Comparison of ENCODE assay signal across 10 cellular contexts in the genomic region with DNA sequence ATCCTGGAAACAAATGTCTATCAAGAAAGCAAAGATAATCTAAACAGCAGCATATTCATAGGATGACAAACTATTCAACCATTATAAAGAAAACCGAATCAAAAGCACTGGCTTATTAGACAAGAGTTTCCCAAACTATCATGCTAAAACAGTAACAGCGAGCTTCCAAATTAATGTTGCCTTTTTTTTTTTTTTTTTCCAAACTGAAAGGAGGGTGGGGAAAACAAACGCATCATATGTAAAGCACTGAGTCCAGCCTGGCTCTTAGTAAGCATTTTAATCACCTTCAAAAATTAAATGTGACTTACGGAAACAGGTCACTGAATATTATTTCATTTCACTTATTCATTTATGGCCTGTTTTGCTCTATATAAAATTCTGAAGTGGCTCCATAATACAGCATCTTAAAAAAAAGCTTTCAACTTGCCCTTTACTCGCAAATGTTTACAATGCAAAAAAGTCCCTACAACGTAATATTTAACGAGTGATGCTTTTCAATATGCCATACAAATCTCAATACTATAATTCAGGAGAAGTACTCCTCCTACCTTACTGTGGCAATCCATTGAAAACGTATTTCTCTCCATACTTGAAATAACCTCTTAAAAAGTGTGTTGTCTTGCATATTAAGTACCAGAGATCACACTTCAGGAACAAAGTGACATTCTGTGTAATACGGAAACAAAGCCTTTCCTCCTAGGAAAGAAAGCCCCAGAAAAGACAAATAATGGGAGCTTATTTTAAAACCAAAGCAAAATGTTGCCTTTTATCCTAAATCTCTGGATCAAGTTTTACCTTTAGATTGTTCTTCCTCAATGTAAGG. TPM values are rescaled to one million over a fixed set of nuclear protein-coding genes. Genes with fewer than 3 reads are reported as not detected.
DNase-seq lines count a peak whose midpoint lies in the region; FAIRE-seq and TF ChIP-seq lines count a peak whose summit lies in the region.
"Had no signal": no experiment of that assay in that cellular context is flagged by ENCODE, and none has a peak within 500 bp of the region (broad histone marks: within the 10 kb centered on the region; RNA-seq: fewer than 3 reads in every experiment).

No MANE protein-coding gene starts in this region.

- H3K9ac ChIP-seq in kidney (ENCODE audit: low read length in 2 of 2) (peak overlapping the region; percentile 6 to 55), skeletal muscle satellite cell (ENCODE audit: low read depth, low read length) (peak overlapping the region; percentile 95)

- POLR2A ChIA-PET in MCF 10A (lab: Yijun Ruan, JAX): interaction anchor here (0.6 to 6.3 kb wide), 32 partner anchors 7 to 254 kb away, joined by 3 to 76 read pairs (median 5); no protein-coding TSS in a partner anchor

- H3K4me1 Mint-ChIP-seq in MCF 10A (ENCODE audit: insufficient read depth, unreplicated experiment): peaks cover 15% of the 10 kb centered on the region

- H3K9me3 Mint-ChIP-seq in MCF 10A (ENCODE audit: unreplicated experiment): no peaks in the 10 kb centered on the region

- peak overlapping the region in 1 of 2 donors; percentile 8 for H3K27ac ChIP-seq in kidney (ENCODE audit: low read depth in 2 of 2, low read length in 2 of 2)

- no peak for FAIRE-seq in kidney (lab: Jason Lieb, UNC)

- peaks cover 15% of the 10 kb centered on the region for H3K36me3 Mint-ChIP-seq in MCF 10A (ENCODE audit: insufficient read depth, unreplicated experiment)

- DNase-seq in HAP-1 (ENCODE audit: low spot score in 2 of 2) (peak in 1 of 2 experiments; percentile 28), MCF 10A (ENCODE audit: unreplicated experiment) (no peak), kidney (no peak), epidermal melanocyte (ENCODE audit: insufficient read length, low spot score) (no peak), GM03348 (ENCODE audit: low spot score) (no peak), NCI-H187 (lab: John Stamatoyannopoulos, UW) (no peak)
- DNase-seq in activated CD4-positive, alpha-beta T cell treated with anti-CD3 and anti-CD28 coated beads, Interleukin-2, amount 50 U/mL, for 4 hours: no peak
- DNase-seq: GF-D8 had no signal

- in situ Hi-C loops in HAP-1 (cut with MboI; ENCODE audit: low sequenced_read_pairs): no loop called here

- H3K4me3 Mint-ChIP-seq in MCF 10A (ENCODE audit: unreplicated experiment): peak overlapping the region; percentile 87

- CTCF ChIA-PET in MCF 10A (lab: Yijun Ruan, JAX): interaction anchor here (0.6 to 1.6 kb wide), 10 partner anchors 20 to 1996 kb away, joined by 3 to 6 read pairs (median 3); no protein-coding TSS in a partner anchor

- H3K27me3 Mint-ChIP-seq in MCF 10A (ENCODE audit: insufficient read depth, unreplicated experiment): no peaks in the 10 kb centered on the region

- H3K9me3 ChIP-seq in HAP-1 (no peaks in the 10 kb centered on the region), kidney (ENCODE audit: control insufficient read depth in 1 of 2, low read length in 2 of 2) (no peaks in the 10 kb centered on the region), skeletal muscle satellite cell (replicated peaks; ENCODE audit: low read length) (no peaks in the 10 kb centered on the region)

- peak overlapping the region; percentile 82 for H3K4me2 ChIP-seq in skeletal muscle satellite cell (ENCODE audit: low read length)

- H3K4me1 ChIP-seq in HAP-1 (peaks cover 29% of the 10 kb centered on the region), kidney (ENCODE audit: control insufficient read depth in 1 of 2, insufficient read depth in 1 of 2, low read depth in 1 of 2, low read length in 2 of 2) (peaks cover 11% of the 10 kb centered on the region in 2 donors), skeletal muscle satellite cell (ENCODE audit: control insufficient read depth, insufficient read depth, low read length) (peaks cover 26% of the 10 kb centered on the region)

- H3K4me3 ChIP-seq in HAP-1 (peak overlapping the region; percentile 70), kidney (ENCODE audit: low read length in 2 of 2) (peak overlapping the region; percentile 77 to 96), skeletal muscle satellite cell (ENCODE audit: low read length) (peak overlapping the region; percentile 93)

- no TSS peak for BruUV-seq in MCF 10A (replicated peaks; lab: Mats Ljungman, UMichigan)

- peak overlapping the region; percentile 92 for H3K27ac Mint-ChIP-seq in MCF 10A (ENCODE audit: low read depth, unreplicated experiment)

- TF ChIP-seq CTCF in MCF 10A (IDR thresholded peaks at IDR 0.05; ENCODE audit: unreplicated experiment) (no peak), kidney (IDR thresholded peaks at IDR 0.05; ENCODE audit: borderline replicate concordance, extremely low read depth, insufficient read depth) (no peak)

- H3K27me3 ChIP-seq in HAP-1 (ENCODE audit: low read depth) (no peaks in the 10 kb centered on the region), skeletal muscle satellite cell (ENCODE audit: control insufficient read depth, insufficient read depth, low read length) (no peaks in the 10 kb centered on the region)

- intact Hi-C loops in MCF 10A (cut with micrococcal nuclease): loop anchor here (2.0 to 5.0 kb wide), 4 partner anchors 45 to 222 kb away; no protein-coding TSS in a partner anchor
- intact Hi-C loops in kidney (cut with DNase I): no loop called here

- H3K36me3 ChIP-seq in HAP-1 (replicated peaks) (no peaks in the 10 kb centered on the region), kidney (ENCODE audit: control insufficient read depth in 1 of 2, insufficient read depth in 2 of 2, low read length in 2 of 2) (no peaks in the 10 kb centered on the region), skeletal muscle satellite cell (ENCODE audit: insufficient read depth, low read length) (no peaks in the 10 kb centered on the region)

RNA-seq across cellular contexts. Expression of gene TJP1, which starts 2.1 kb away (rescaled TPM):
- total RNA-seq in MCF 10A (2022) (114 and 137 TPM in 2 replicates), kidney (121 TPM)
- polyA plus RNA-seq in kidney (ENCODE audit: insufficient read depth, low read depth, low replicate concordance): 17.7 TPM
- 36.0 and 50.0 TPM in 2 replicates for total RNA-seq in skeletal muscle satellite cell (2012; rRNA removed)
- total RNA-seq: activated CD8-positive, alpha-beta memory T cell treated with anti-CD3 and anti-CD28 coated beads for 36 hours had no signal
